ENCODE assay signal across 3 cellular contexts in genomic region chr18:44700652-44701051, GRCh38.
TF ChIP-seq lines count a peak whose summit lies in the region.

No MANE protein-coding gene starts in this region.

TF ChIP-seq in liver, 16 proteins besides CTCF, POLR2A, EP300 and RAD21:
- TF ChIP-seq EGR1 (IDR thresholded peaks at IDR 0.05; ENCODE audit: low read depth in 2 of 2) (peak in 1 of 2 donors; percentile 56), YY1 (IDR thresholded peaks at IDR 0.05) (peak; percentile 54), MAX (IDR thresholded peaks at IDR 0.05) (peak; percentile 45), SP1 (IDR thresholded peaks at IDR 0.05) (peak; percentile 37), GABPA (IDR thresholded peaks at IDR 0.05 in 1 of 2, conservative IDR thresholded peaks at IDR 0.05 in 1 of 2) (peak in 1 of 2 donors; percentile 15), REST (IDR thresholded peaks at IDR 0.05) (peak; percentile 62), RXRA (IDR thresholded peaks at IDR 0.05) (peak; percentile 43 to 64), TAF1 (conservative IDR thresholded peaks at IDR 0.05) (peak; percentile 67), FOXA1 (IDR thresholded peaks at IDR 0.05) (no peak), ZBTB33 (IDR thresholded peaks at IDR 0.05) (no peak), JUND (IDR thresholded peaks at IDR 0.05) (peak in 1 of 2 donors; percentile 59), ATF3 (IDR thresholded peaks at IDR 0.05) (peak; percentile 57), FOXA2 (IDR thresholded peaks at IDR 0.05) (no peak), HNF4A (conservative IDR thresholded peaks at IDR 0.05) (peak; percentile 58 to 70)

TF ChIP-seq in HepG2, 621 proteins besides CTCF, POLR2A, EP300 and RAD21:
- TF ChIP-seq ZNF432 (CRISPR knock-in tag; IDR thresholded peaks at IDR 0.05; ENCODE audit: borderline replicate concordance) = no peak
- TF ChIP-seq NR2F2 (IDR thresholded peaks at IDR 0.05; ENCODE audit: borderline replicate concordance, low read depth) = no peak
- no peak for TF ChIP-seq TIGD3 (CRISPR knock-in tag; IDR thresholded peaks at IDR 0.05; ENCODE audit: borderline replicate concordance)
- TF ChIP-seq TCF7 (IDR thresholded peaks at IDR 0.05; ENCODE audit: low read depth) = no peak
- TF ChIP-seq BCL3 (CRISPR knock-in tag; IDR thresholded peaks at IDR 0.05) = no peak
- TF ChIP-seq HIVEP1 (CRISPR knock-in tag; IDR thresholded peaks at IDR 0.05) = no peak
- no peak for TF ChIP-seq ATF7-NPFF (CRISPR knock-in tag; IDR thresholded peaks at IDR 0.05; ENCODE audit: low read depth)

TF ChIP-seq in K562, 482 proteins besides CTCF, POLR2A, EP300 and RAD21:
- TF ChIP-seq ZNF766 (CRISPR knock-in tag; conservative IDR thresholded peaks at IDR 0.05) (peak; percentile 95), POLR3G (IDR thresholded peaks at IDR 0.05; ENCODE audit: extremely low read depth, insufficient read length, insufficient replicate concordance) (no peak), CGGBP1 (CRISPR knock-in tag; IDR thresholded peaks at IDR 0.05) (no peak), PRPF4 (IDR thresholded peaks at IDR 0.05; ENCODE audit: insufficient read depth, low read depth, low read length, poor library complexity, severe bottlenecking) (no peak)
